8 cellular contexts compared by ENCODE assay signal in genomic region chr15:82710208-82710555, GRCh38. TPM values are rescaled to one million over a fixed set of nuclear protein-coding genes. Genes with fewer than 3 reads are reported as not detected.
DNase-seq lines count a peak whose midpoint lies in the region; ATAC-seq and TF ChIP-seq lines count a peak whose summit lies in the region.

No MANE protein-coding gene starts in this region.

- H3K27me3 ChIP-seq in GM06990 (replicated peaks; ENCODE audit: control insufficient read depth, insufficient read depth, low read length) = no peaks in the 10 kb centered on the region
- no peaks in the 10 kb centered on the region for H3K27me3 ChIP-seq in RWPE2 (ENCODE audit: insufficient read depth, poor library complexity, severe bottlenecking)
- H3K27me3 ChIP-seq in prostate gland (replicated peaks; ENCODE audit: insufficient read depth) = no peaks in the 10 kb centered on the region

- TF ChIP-seq CTCF in GM06990 (IDR thresholded peaks at IDR 0.05; ENCODE audit: insufficient read depth, low read length, poor library complexity, severe bottlenecking) (no peak), RWPE2 (IDR thresholded peaks at IDR 0.05; ENCODE audit: poor library complexity, severe bottlenecking) (no peak), fibroblast of the aortic adventitia (IDR thresholded peaks at IDR 0.05; ENCODE audit: insufficient read depth, low read length) (no peak), prostate gland (IDR thresholded peaks at IDR 0.05) (no peak)

- 9% methylated on average over 14 of the region's 14 CpGs for WGBS in prostate gland

- H3K27ac ChIP-seq in RWPE2 (ENCODE audit: poor library complexity, severe bottlenecking) (peak overlapping the region; percentile 3), prostate gland (peak overlapping the region; percentile 56 to 58)

- TF ChIP-seq POLR2A in prostate gland (IDR thresholded peaks at IDR 0.05) = no peak

- H3K4me3 ChIP-seq in GM06990 (replicated peaks; ENCODE audit: low read depth, low read length) (peak overlapping the region; percentile 73), RWPE2 (ENCODE audit: severe bottlenecking) (peak overlapping the region; percentile 62), fibroblast of the aortic adventitia (ENCODE audit: low read depth, low read length) (peak overlapping the region; percentile 72), prostate gland (peak overlapping the region; percentile 58 to 63)

- H3K36me3 ChIP-seq in GM06990 (ENCODE audit: control insufficient read depth, insufficient read depth, low read length) (no peaks in the 10 kb centered on the region), RWPE2 (ENCODE audit: low read depth) (no peaks in the 10 kb centered on the region), prostate gland (no peaks in the 10 kb centered on the region)

- ATAC-seq in RWPE2 (ENCODE audit: low read depth) (no peak), HG03108 (IDR thresholded peaks at IDR 0.05; ENCODE audit: unreplicated experiment) (no peak)

- DNase-seq in GM06990 (ENCODE audit: extremely low read depth, insufficient read length) (no peak), RWPE2 (ENCODE audit: low spot score) (no peak), fibroblast of the aortic adventitia (ENCODE audit: low read depth) (no peak), prostate gland (ENCODE audit: low spot score) (no peak), posterior cingulate gyrus (no peak), T-helper 1 cell (no peak), SKM-1 treated with dmso at 0.1 percent for 144 hours (lab: John Stamatoyannopoulos, UW; ENCODE audit: unreplicated experiment) (no peak)

- H3K4me1 ChIP-seq in RWPE2 (ENCODE audit: insufficient read depth, poor library complexity, severe bottlenecking) (no peaks in the 10 kb centered on the region), prostate gland (replicated peaks) (no peaks in the 10 kb centered on the region)

- intact Hi-C loops in prostate gland (cut with DNase I) (no loop called here), posterior cingulate gyrus (cut with DNase I) (loop anchor here (1.0 kb wide), 1 partner anchor 39 kb away; no protein-coding TSS in a partner anchor)

- H3K9me3 ChIP-seq in RWPE2 (ENCODE audit: severe bottlenecking) (no peaks in the 10 kb centered on the region), prostate gland (no peaks in the 10 kb centered on the region)

RNA-seq across cellular contexts. Expression of gene AP3B2, which starts 0.5 kb away (rescaled TPM):
- total RNA-seq in fibroblast of the aortic adventitia (ENCODE audit: low replicate concordance) (1.8 and 5.8 TPM in 2 replicates), prostate gland (1 to 10 TPM; 5.4 to 9.3 TPM)
